In genomic region chr1:232179896-232180760, GRCh38 we compare ENCODE assay signal across 1 cellular context.
TF ChIP-seq lines count a peak whose summit lies in the region.

No MANE protein-coding gene starts in this region.

TF ChIP-seq in SK-N-SH treated with all-trans-retinoic acid at 6 μM for 48 hours, 23 proteins besides CTCF, POLR2A, EP300 and RAD21 (continued from another document):
- no peak for TF ChIP-seq POU6F1 (CRISPR knock-in tag; IDR thresholded peaks at IDR 0.05; ENCODE audit: borderline replicate concordance, low read depth)
- TF ChIP-seq CSRNP3 (CRISPR knock-in tag; IDR thresholded peaks at IDR 0.05), result no peak
- no peak for TF ChIP-seq CREB5 (CRISPR knock-in tag; IDR thresholded peaks at IDR 0.05; ENCODE audit: low read depth)
- TF ChIP-seq ZNF8 (CRISPR knock-in tag; IDR thresholded peaks at IDR 0.05), result no peak
- TF ChIP-seq PPARA (CRISPR knock-in tag; IDR thresholded peaks at IDR 0.05; ENCODE audit: borderline replicate concordance), result no peak
- TF ChIP-seq ZFP30 (CRISPR knock-in tag; IDR thresholded peaks at IDR 0.05), result no peak
- TF ChIP-seq ESRRG (CRISPR knock-in tag; IDR thresholded peaks at IDR 0.05), result no peak
- no peak for TF ChIP-seq ZFP3 (CRISPR knock-in tag; IDR thresholded peaks at IDR 0.05)
- TF ChIP-seq ISL1 (CRISPR knock-in tag; IDR thresholded peaks at IDR 0.05), result no peak
- no peak for TF ChIP-seq ZNF70 (CRISPR knock-in tag; IDR thresholded peaks at IDR 0.05)
- no peak for TF ChIP-seq ZNF565 (CRISPR knock-in tag; conservative IDR thresholded peaks at IDR 0.05; ENCODE audit: low read depth)
- no peak for TF ChIP-seq TCF4 (CRISPR knock-in tag; IDR thresholded peaks at IDR 0.05; ENCODE audit: borderline replicate concordance)
- TF ChIP-seq RARB (CRISPR knock-in tag; IDR thresholded peaks at IDR 0.05), result no peak
- TF ChIP-seq SNAI2 (CRISPR knock-in tag; IDR thresholded peaks at IDR 0.05), result no peak
- no peak for TF ChIP-seq OSR1 (CRISPR knock-in tag; IDR thresholded peaks at IDR 0.05)
- TF ChIP-seq ARNTL (CRISPR knock-in tag; IDR thresholded peaks at IDR 0.05; ENCODE audit: borderline replicate concordance, low read depth), result no peak
TF ChIP-seq in SK-N-SH treated with all-trans-retinoic acid at 6 μM for 48 hours: peak in this region for 0.
